10 cellular contexts compared by ENCODE assay signal in genomic region chr6:27279513-27280063, GRCh38. TPM values are rescaled to one million over a fixed set of nuclear protein-coding genes. Genes with fewer than 3 reads are reported as not detected.
DNase-seq lines count a peak whose midpoint lies in the region; FAIRE-seq and TF ChIP-seq lines count a peak whose summit lies in the region.
"Had no signal": no experiment of that assay in that cellular context is flagged by ENCODE, and none has a peak within 500 bp of the region (broad histone marks: within the 10 kb centered on the region; RNA-seq: fewer than 3 reads in every experiment).

No MANE protein-coding gene starts in this region.

- H3K27ac ChIP-seq in CD4-positive, alpha-beta memory T cell (ENCODE audit: low read depth, low read length) = no peak overlapping the region
- H3K27ac ChIP-seq: epithelial cell of prostate had no signal

- intact Hi-C loops in CD4-positive, alpha-beta memory T cell (cut with micrococcal nuclease) = loop anchor here (2.0 to 10.0 kb wide), 4 partner anchors 17 to 388 kb away; no protein-coding TSS in a partner anchor

- TF ChIP-seq POLR2A in GM12891 (IDR thresholded peaks at IDR 0.05; ENCODE audit: low read depth, low read length) = no peak

- no peak for FAIRE-seq in GM12891 (lab: Jason Lieb, UNC)

- no peaks in the 10 kb centered on the region for H3K36me3 ChIP-seq in CD4-positive, alpha-beta memory T cell (ENCODE audit: insufficient read depth, low read length)

- peak overlapping the region in 4 of 7 donors; percentile 59 to 87 (median 74) for H3K27ac Mint-ChIP-seq in CD4-positive, alpha-beta memory T cell
- no peak overlapping the region for H3K27ac Mint-ChIP-seq in activated naive CD8-positive, alpha-beta T cell treated with anti-CD3 and anti-CD28 coated beads for 36 hours

- peaks cover 4 to 13% of the 10 kb centered on the region in 2 donors for H3K36me3 Mint-ChIP-seq in CD4-positive, alpha-beta memory T cell
- H3K36me3 Mint-ChIP-seq in activated naive CD8-positive, alpha-beta T cell treated with anti-CD3 and anti-CD28 coated beads for 36 hours = peaks cover 19% of the 10 kb centered on the region

- H3K4me3 ChIP-seq in CD4-positive, alpha-beta memory T cell (ENCODE audit: low read length in 2 of 2) = no peak overlapping the region

- H3K27me3 Mint-ChIP-seq in CD4-positive, alpha-beta memory T cell = peaks cover 58 to 59% of the 10 kb centered on the region in 2 donors
- H3K27me3 Mint-ChIP-seq in activated naive CD8-positive, alpha-beta T cell treated with anti-CD3 and anti-CD28 coated beads for 36 hours = peaks cover 93% of the 10 kb centered on the region

- peaks cover 5% of the 10 kb centered on the region for H3K4me1 ChIP-seq in CD4-positive, alpha-beta memory T cell (ENCODE audit: insufficient read depth, low read length)

- peaks cover 0 to 4% of the 10 kb centered on the region in 2 donors for H3K9me3 ChIP-seq in CD4-positive, alpha-beta memory T cell (ENCODE audit: control insufficient read depth in 1 of 2, low read length in 2 of 2)

- H3K4me1 Mint-ChIP-seq in CD4-positive, alpha-beta memory T cell = peaks cover 4 to 6% (median 4%) of the 10 kb centered on the region in 4 donors
- peaks cover 13% of the 10 kb centered on the region for H3K4me1 Mint-ChIP-seq in activated naive CD8-positive, alpha-beta T cell treated with anti-CD3 and anti-CD28 coated beads for 36 hours

- CTCF ChIA-PET in CD4-positive, alpha-beta memory T cell (lab: Charles Lee; ENCODE audit: partially characterized antibody) = interaction anchor here (0.7 to 0.9 kb wide), 2 partner anchors 98 to 322 kb away, joined by 3 to 4 read pairs; no protein-coding TSS in a partner anchor

- peaks cover 3 to 70% (median 51%) of the 10 kb centered on the region in 8 donors for H3K9me3 Mint-ChIP-seq in CD4-positive, alpha-beta memory T cell
- H3K9me3 Mint-ChIP-seq in activated naive CD8-positive, alpha-beta T cell treated with anti-CD3 and anti-CD28 coated beads for 36 hours = peaks cover 36% of the 10 kb centered on the region

- peak overlapping the region in 3 of 8 donors; percentile 21 to 54 (median 38) for H3K4me3 Mint-ChIP-seq in CD4-positive, alpha-beta memory T cell
- H3K4me3 Mint-ChIP-seq in activated naive CD8-positive, alpha-beta T cell treated with anti-CD3 and anti-CD28 coated beads for 36 hours = peak overlapping the region; percentile 70

- H3K27me3 ChIP-seq in CD4-positive, alpha-beta memory T cell (ENCODE audit: insufficient read depth, low read length) = peaks cover 63% of the 10 kb centered on the region

- POLR2A ChIA-PET in CD4-positive, alpha-beta memory T cell (lab: Charles Lee; ENCODE audit: partially characterized antibody) = interaction anchor here (1.1 kb wide), 1 partner anchor 11 kb away, joined by 3 read pairs; no protein-coding TSS in a partner anchor

- DNase-seq in CD4-positive, alpha-beta memory T cell = no peak
- peak; percentile 42 for DNase-seq in HK-2 (ENCODE audit: unreplicated experiment)
- DNase-seq in activated naive CD8-positive, alpha-beta T cell treated with anti-CD3 and anti-CD28 coated beads for 36 hours = no peak
- peak; percentile 38 for DNase-seq in kidney tubule cell (ENCODE audit: low spot score)
- no peak for DNase-seq in GM12891 (ENCODE audit: insufficient read length, low spot score)
- DNase-seq in midbrain (lab: John Stamatoyannopoulos, UW) = no peak
- DNase-seq in SW480 (ENCODE audit: low spot score) = no peak
- DNase-seq in superior temporal gyrus (ENCODE audit: extremely low spot score) = no peak
- DNase-seq: MM.1S had no signal

TF ChIP-seq in GM12891, 5 proteins besides CTCF, POLR2A, EP300 and RAD21:
- TF ChIP-seq POU2F2 (IDR thresholded peaks at IDR 0.05; ENCODE audit: low read depth, low read length) = no peak
- no peak for TF ChIP-seq SPI1 (IDR thresholded peaks at IDR 0.05; ENCODE audit: low read depth, low read length)
- TF ChIP-seq TAF1 (IDR thresholded peaks at IDR 0.05; ENCODE audit: low read depth, low read length) = no peak
- no peak for TF ChIP-seq POLR2AphosphoS5 (IDR thresholded peaks at IDR 0.05; ENCODE audit: low read depth, low read length)
- TF ChIP-seq PAX5 (IDR thresholded peaks at IDR 0.05; ENCODE audit: insufficient read depth, low read length, severe bottlenecking) = no peak

RNA-seq across cellular contexts. Expression of gene PRSS16, which starts 32.1 kb away (rescaled TPM):
- 1 to 10 TPM; 1.9 to 2.5 TPM for total RNA-seq in CD4-positive, alpha-beta memory T cell
- 1 to 10 TPM; 1.5 to 3.3 TPM for polyA plus RNA-seq in CD4-positive, alpha-beta memory T cell
- under 1 TPM; 0.38 to 0.54 TPM for total RNA-seq in activated naive CD8-positive, alpha-beta T cell treated with anti-CD3 and anti-CD28 coated beads for 36 hours
- 0.81 TPM for polyA plus RNA-seq in GM12891 (2012; ENCODE audit: low read depth, missing spikeins)

RNA-seq across cellular contexts. Expression of gene POM121L2, which starts 32.5 kb away (rescaled TPM):
- total RNA-seq in CD4-positive, alpha-beta memory T cell = not detected
- polyA plus RNA-seq in CD4-positive, alpha-beta memory T cell = not detected
- total RNA-seq in activated naive CD8-positive, alpha-beta T cell treated with anti-CD3 and anti-CD28 coated beads for 36 hours = not detected
- not detected for polyA plus RNA-seq in GM12891 (2012; ENCODE audit: low read depth, missing spikeins)

Comparison
In these comparisons a context has a peak if more than half of its experiments do, and no peak if none do; other contexts are left out.
1. DNase-seq: peak in HK-2 (single experiment) and kidney tubule cell (single experiment); none in CD4-positive, alpha-beta memory T cell (0 of 5), activated naive CD8-positive, alpha-beta T cell treated with anti-CD3 and anti-CD28 coated beads for 36 hours (single experiment), GM12891 (single experiment), midbrain (single experiment), SW480 (single experiment) and superior temporal gyrus (single experiment).